Comparison of ENCODE assay signal across 8 cellular contexts in genomic region chr18:32549248-32549842, GRCh38.
A peak's percentile ranks its signal among the peaks of the same experiment; 100 is the strongest.
DNase-seq lines count a peak whose midpoint lies in the region; ATAC-seq and TF ChIP-seq lines count a peak whose summit lies in the region.

No MANE protein-coding gene starts in this region.

- H3K27ac ChIP-seq in ovary: no peak overlapping the region

- no peak overlapping the region for H3K4me3 ChIP-seq in ovary

- DNase-seq in DMS153 treated with DMSO at 0.1 percent for 48 hours (lab: John Stamatoyannopoulos, UW; ENCODE audit: unreplicated experiment) (peak; percentile 76), NCI-H748 treated with DMSO at 0.1 percent for 48 hours (lab: John Stamatoyannopoulos, UW) (peak; percentile 78), fibroblast of peridontal ligament (ENCODE audit: extremely low read depth) (peak; percentile 21), ovary (peak; percentile 13 to 52 (median 32))
- DNase-seq in activated CD8-positive, alpha-beta memory T cell treated with anti-CD3 and anti-CD28 coated beads, Interleukin-2, amount 10 ng/mL, durations not matched to agents 7 days and 5 days: peak; percentile 50

- no peaks in the 10 kb centered on the region for H3K4me1 Mint-ChIP-seq in activated CD8-positive, alpha-beta memory T cell treated with anti-CD3 and anti-CD28 coated beads, Interleukin-2, amount 10 ng/mL, durations not matched to agents 7 days and 5 days

- H3K4me1 ChIP-seq in ovary (ENCODE audit: insufficient read depth): no peaks in the 10 kb centered on the region

- H3K36me3 Mint-ChIP-seq in activated CD8-positive, alpha-beta memory T cell treated with anti-CD3 and anti-CD28 coated beads, Interleukin-2, amount 10 ng/mL, durations not matched to agents 7 days and 5 days: no peaks in the 10 kb centered on the region

- no peak overlapping the region for H3K4me3 Mint-ChIP-seq in activated CD8-positive, alpha-beta memory T cell treated with anti-CD3 and anti-CD28 coated beads, Interleukin-2, amount 10 ng/mL, durations not matched to agents 7 days and 5 days

- 3 to 6% (median 5%) methylated on average over 3 of the region's 3 CpGs for WGBS in ovary, 3 donors

- no peak for TF ChIP-seq EP300 in ovary (IDR thresholded peaks at IDR 0.05)

- TF ChIP-seq POLR2A in ovary (IDR thresholded peaks at IDR 0.05): no peak

- no peaks in the 10 kb centered on the region for H3K27me3 ChIP-seq in ovary

- intact Hi-C loops in ovary (cut with DNase I): loop anchor here in 2 of 4 donors (5.0 kb wide), 2 partner anchors 387 to 392 kb away; no protein-coding TSS in a partner anchor

- H3K27me3 Mint-ChIP-seq in activated CD8-positive, alpha-beta memory T cell treated with anti-CD3 and anti-CD28 coated beads, Interleukin-2, amount 10 ng/mL, durations not matched to agents 7 days and 5 days: peaks cover 15% of the 10 kb centered on the region

- CTCF ChIA-PET in activated CD8-positive, alpha-beta memory T cell treated with anti-CD3 and anti-CD28 coated beads, Interleukin-2, amount 10 ng/mL, durations not matched to agents 7 days and 5 days (lab: Charles Lee): interaction anchor here (0.5 to 2.9 kb wide), 7 partner anchors 260 to 759 kb away, joined by 3 to 26 read pairs (median 4); no protein-coding TSS in a partner anchor

- no peaks in the 10 kb centered on the region for H3K36me3 ChIP-seq in ovary

- no peaks in the 10 kb centered on the region for H3K9me3 Mint-ChIP-seq in activated CD8-positive, alpha-beta memory T cell treated with anti-CD3 and anti-CD28 coated beads, Interleukin-2, amount 10 ng/mL, durations not matched to agents 7 days and 5 days (ENCODE audit: low read depth)

- no peaks in the 10 kb centered on the region for H3K9me3 ChIP-seq in ovary

- no peak overlapping the region for H3K27ac Mint-ChIP-seq in activated CD8-positive, alpha-beta memory T cell treated with anti-CD3 and anti-CD28 coated beads, Interleukin-2, amount 10 ng/mL, durations not matched to agents 7 days and 5 days

- peak in 2 of 3 donors; percentile 17 to 42 for TF ChIP-seq CTCF in ovary (IDR thresholded peaks at IDR 0.05)

- peak; percentile 84 for ATAC-seq in GM19468 (IDR thresholded peaks at IDR 0.05; ENCODE audit: extremely low read depth, unreplicated experiment)
- ATAC-seq in HG03558 (IDR thresholded peaks at IDR 0.05; ENCODE audit: extremely low read depth, unreplicated experiment): peak; percentile 70
- peak; percentile 73 for ATAC-seq in activated CD8-positive, alpha-beta memory T cell treated with anti-CD3 and anti-CD28 coated beads, Interleukin-2, amount 10 ng/mL, durations not matched to agents 7 days and 5 days
- no peak for ATAC-seq in HG02571 (IDR thresholded peaks at IDR 0.05; ENCODE audit: unreplicated experiment)

Comparison
In these comparisons a context has a peak if more than half of its experiments do, and no peak if none do; other contexts are left out.
1. DNase-seq: peak in every context shown above with its lines; median percentile 78 in NCI-H748 treated with DMSO at 0.1 percent for 48 hours; 76 in DMS153 treated with DMSO at 0.1 percent for 48 hours; 50 in activated CD8-positive, alpha-beta memory T cell treated with anti-CD3 and anti-CD28 coated beads, Interleukin-2, amount 10 ng/mL, durations not matched to agents 7 days and 5 days; 32 in ovary; 21 in fibroblast of peridontal ligament.